Comparison of ENCODE assay signal across 2 cellular contexts in genomic region chr10:13959443-13960359, GRCh38.
TF ChIP-seq lines count a peak whose summit lies in the region.

No MANE protein-coding gene starts in this region.

TF ChIP-seq in liver, 16 proteins besides CTCF, POLR2A, EP300 and RAD21 (continued from another document):
- TF ChIP-seq ZBTB33 (IDR thresholded peaks at IDR 0.05): no peak

TF ChIP-seq in HepG2, 621 proteins besides CTCF, POLR2A, EP300 and RAD21 (continued from another document):
- TF ChIP-seq ZBTB46 (CRISPR knock-in tag; IDR thresholded peaks at IDR 0.05; ENCODE audit: borderline replicate concordance): no peak
- no peak for TF ChIP-seq ZSCAN29 (CRISPR knock-in tag; conservative IDR thresholded peaks at IDR 0.05)
- no peak for TF ChIP-seq SIX4 (CRISPR knock-in tag; IDR thresholded peaks at IDR 0.05)
- no peak for TF ChIP-seq EED (CRISPR knock-in tag; IDR thresholded peaks at IDR 0.05)
- no peak for TF ChIP-seq HOXA9 (CRISPR knock-in tag; IDR thresholded peaks at IDR 0.05; ENCODE audit: borderline replicate concordance)
- TF ChIP-seq RFXANK (CRISPR knock-in tag; IDR thresholded peaks at IDR 0.05): no peak
- TF ChIP-seq MAX (IDR thresholded peaks at IDR 0.05): no peak
- no peak for TF ChIP-seq POLR2AphosphoS5 (IDR thresholded peaks at IDR 0.05; ENCODE audit: low read depth, low read length)
